Comparison of ENCODE assay signal across 8 cellular contexts in genomic region chr7:151060416-151061234, GRCh38. TPM values are rescaled to one million over a fixed set of nuclear protein-coding genes. Genes with fewer than 3 reads are reported as not detected.
DNase-seq lines count a peak whose midpoint lies in the region; ATAC-seq lines count a peak whose summit lies in the region.

No MANE protein-coding gene starts in this region.

- peaks cover 16% of the 10 kb centered on the region for H3K36me3 ChIP-seq in rectal smooth muscle tissue (ENCODE audit: control insufficient read depth, insufficient read depth, low read length)

- H3K36me3 Mint-ChIP-seq in activated T-helper 1 cell treated with anti-CD3 and anti-CD28 coated beads, Interleukin-12 subunit alpha, Interleukin-12 subunit beta, Interleukin-2, Interleukin-4 antibody, amounts not matched to agents 30 ng/mL and 10 ng/mL and 1 ng/mL, durations not matched to agents 14 hours and 24 hours and 36 hours (ENCODE audit: low read depth), result peaks cover 4% of the 10 kb centered on the region

- H3K4me1 Mint-ChIP-seq in activated T-helper 1 cell treated with anti-CD3 and anti-CD28 coated beads, Interleukin-12 subunit alpha, Interleukin-12 subunit beta, Interleukin-2, Interleukin-4 antibody, amounts not matched to agents 30 ng/mL and 10 ng/mL and 1 ng/mL, durations not matched to agents 14 hours and 24 hours and 36 hours (ENCODE audit: low read depth), result peaks cover 44% of the 10 kb centered on the region

- H3K9me3 Mint-ChIP-seq in activated T-helper 1 cell treated with anti-CD3 and anti-CD28 coated beads, Interleukin-12 subunit alpha, Interleukin-12 subunit beta, Interleukin-2, Interleukin-4 antibody, amounts not matched to agents 30 ng/mL and 10 ng/mL and 1 ng/mL, durations not matched to agents 14 hours and 24 hours and 36 hours, result no peaks in the 10 kb centered on the region

- H3K27me3 Mint-ChIP-seq in activated T-helper 1 cell treated with anti-CD3 and anti-CD28 coated beads, Interleukin-12 subunit alpha, Interleukin-12 subunit beta, Interleukin-2, Interleukin-4 antibody, amounts not matched to agents 30 ng/mL and 10 ng/mL and 1 ng/mL, durations not matched to agents 14 hours and 24 hours and 36 hours (ENCODE audit: insufficient read depth), result no peaks in the 10 kb centered on the region

- no peak for ATAC-seq in HG03457 (IDR thresholded peaks at IDR 0.05; ENCODE audit: unreplicated experiment)

- H3K9ac ChIP-seq in rectal smooth muscle tissue (ENCODE audit: low read length), result peak overlapping the region; percentile 6

- H3K4me1 ChIP-seq in rectal smooth muscle tissue (ENCODE audit: control insufficient read depth, insufficient read depth, low read length), result peaks cover 25% of the 10 kb centered on the region

- in situ Hi-C loops in Caki2 (cut with HindIII; ENCODE audit: low pct_unique_long_range_greater_than_20kb, low sequenced_read_pairs), result no loop called here

- peak overlapping the region; percentile 86 for H3K4me3 Mint-ChIP-seq in activated T-helper 1 cell treated with anti-CD3 and anti-CD28 coated beads, Interleukin-12 subunit alpha, Interleukin-12 subunit beta, Interleukin-2, Interleukin-4 antibody, amounts not matched to agents 30 ng/mL and 10 ng/mL and 1 ng/mL, durations not matched to agents 14 hours and 24 hours and 36 hours

- H3K27me3 ChIP-seq in rectal smooth muscle tissue (ENCODE audit: control insufficient read depth, insufficient read depth, low read length), result no peaks in the 10 kb centered on the region

- DNase-seq in Caki2 (ENCODE audit: low read depth) (peak; percentile 91), HUDEP-2 (lab: John Stamatoyannopoulos, UW; ENCODE audit: unreplicated experiment in 76 of 76) (peak in 67 of 76 experiments; percentile 7 to 78 (median 49)), head of caudate nucleus (peak in 30 of 42 donors; percentile 17 to 74 (median 50)), mesenteric fat pad (ENCODE audit: low spot score) (no peak), amniotic stem cell (lab: John Stamatoyannopoulos, UW) (no peak)
- no peak for DNase-seq in activated T-helper 1 cell treated with anti-CD3 and anti-CD28 coated beads, Interleukin-12 subunit alpha, Interleukin-12 subunit beta, Interleukin-2, Interleukin-4 antibody, amounts not matched to agents 30 ng/mL and 10 ng/mL and 1 ng/mL, durations not matched to agents 14 hours and 24 hours and 36 hours (ENCODE audit: low spot score)

- intact Hi-C loops in activated T-helper 1 cell treated with anti-CD3 and anti-CD28 coated beads, Interleukin-12 subunit alpha, Interleukin-12 subunit beta, Interleukin-2, Interleukin-4 antibody, amounts not matched to agents 30 ng/mL and 10 ng/mL and 1 ng/mL, durations not matched to agents 14 hours and 24 hours and 36 hours (cut with micrococcal nuclease), result no loop called here
- intact Hi-C loops in head of caudate nucleus (cut with DNase I), result no loop called here

- peak overlapping the region; percentile 34 for H3K27ac Mint-ChIP-seq in activated T-helper 1 cell treated with anti-CD3 and anti-CD28 coated beads, Interleukin-12 subunit alpha, Interleukin-12 subunit beta, Interleukin-2, Interleukin-4 antibody, amounts not matched to agents 30 ng/mL and 10 ng/mL and 1 ng/mL, durations not matched to agents 14 hours and 24 hours and 36 hours

- peak overlapping the region; percentile 74 for H3K4me3 ChIP-seq in rectal smooth muscle tissue (ENCODE audit: low read length)

- H3K27ac ChIP-seq in rectal smooth muscle tissue (ENCODE audit: low read depth, low read length), result peak overlapping the region; percentile 97

RNA-seq across cellular contexts. Expression of gene SLC4A2, which starts 1.2 kb away (rescaled TPM):
- 237 and 345 TPM in 2 replicates for total RNA-seq in Caki2 (2014; rRNA removed; shearing (Covaris generic); ENCODE audit: low replicate concordance)
- total RNA-seq in activated T-helper 1 cell treated with anti-CD3 and anti-CD28 coated beads, Interleukin-12 subunit alpha, Interleukin-12 subunit beta, Interleukin-2, Interleukin-4 antibody, amounts not matched to agents 30 ng/mL and 10 ng/mL and 1 ng/mL, durations not matched to agents 14 hours and 24 hours and 36 hours, result 127 and 128 TPM in 2 replicates
- 130 TPM for total RNA-seq in mesenteric fat pad

RNA-seq across cellular contexts. Expression of gene CDK5, which starts 2.9 kb away (rescaled TPM):
- 30.1 and 37.2 TPM in 2 replicates for total RNA-seq in Caki2 (2014; rRNA removed; shearing (Covaris generic); ENCODE audit: low replicate concordance)
- total RNA-seq in activated T-helper 1 cell treated with anti-CD3 and anti-CD28 coated beads, Interleukin-12 subunit alpha, Interleukin-12 subunit beta, Interleukin-2, Interleukin-4 antibody, amounts not matched to agents 30 ng/mL and 10 ng/mL and 1 ng/mL, durations not matched to agents 14 hours and 24 hours and 36 hours, result 24.9 and 28.1 TPM in 2 replicates
- 7.3 TPM for total RNA-seq in mesenteric fat pad

RNA-seq across cellular contexts. Expression of gene ASIC3, which starts 12.3 kb away (rescaled TPM):
- total RNA-seq in Caki2 (2014; rRNA removed; shearing (Covaris generic); ENCODE audit: low replicate concordance), result 0.84 and 1.6 TPM in 2 replicates
- total RNA-seq in activated T-helper 1 cell treated with anti-CD3 and anti-CD28 coated beads, Interleukin-12 subunit alpha, Interleukin-12 subunit beta, Interleukin-2, Interleukin-4 antibody, amounts not matched to agents 30 ng/mL and 10 ng/mL and 1 ng/mL, durations not matched to agents 14 hours and 24 hours and 36 hours, result 1.9 and 4.1 TPM in 2 replicates
- 0.87 TPM for total RNA-seq in mesenteric fat pad

RNA-seq across cellular contexts. Expression of gene FASTK, which starts 20.0 kb away (rescaled TPM):
- 126 and 140 TPM in 2 replicates for total RNA-seq in Caki2 (2014; rRNA removed; shearing (Covaris generic); ENCODE audit: low replicate concordance)
- 92.6 and 96.3 TPM in 2 replicates for total RNA-seq in activated T-helper 1 cell treated with anti-CD3 and anti-CD28 coated beads, Interleukin-12 subunit alpha, Interleukin-12 subunit beta, Interleukin-2, Interleukin-4 antibody, amounts not matched to agents 30 ng/mL and 10 ng/mL and 1 ng/mL, durations not matched to agents 14 hours and 24 hours and 36 hours
- 59.3 TPM for total RNA-seq in mesenteric fat pad

RNA-seq across cellular contexts. Expression of gene TMUB1, which starts 22.7 kb away (rescaled TPM):
- 63.7 and 67.2 TPM in 2 replicates for total RNA-seq in Caki2 (2014; rRNA removed; shearing (Covaris generic); ENCODE audit: low replicate concordance)
- 55.3 and 63.4 TPM in 2 replicates for total RNA-seq in activated T-helper 1 cell treated with anti-CD3 and anti-CD28 coated beads, Interleukin-12 subunit alpha, Interleukin-12 subunit beta, Interleukin-2, Interleukin-4 antibody, amounts not matched to agents 30 ng/mL and 10 ng/mL and 1 ng/mL, durations not matched to agents 14 hours and 24 hours and 36 hours
- 31.9 TPM for total RNA-seq in mesenteric fat pad

Comparison
In these comparisons a context has a peak if more than half of its experiments do, and no peak if none do; other contexts are left out.
1. DNase-seq: peak in Caki2 (single experiment), HUDEP-2 (67 of 76) and head of caudate nucleus (30 of 42); none in activated T-helper 1 cell treated with anti-CD3 and anti-CD28 coated beads, Interleukin-12 subunit alpha, Interleukin-12 subunit beta, Interleukin-2, Interleukin-4 antibody, amounts not matched to agents 30 ng/mL and 10 ng/mL and 1 ng/mL, durations not matched to agents 14 hours and 24 hours and 36 hours (single experiment), mesenteric fat pad (single experiment) and amniotic stem cell (single experiment).